21 cellular contexts compared by ENCODE assay signal in genomic region chr2:25920786-25921390, GRCh38.
"Had no signal": no experiment of that assay in that cellular context is flagged by ENCODE, and none has a peak within 500 bp of the region (broad histone marks: within the 10 kb centered on the region; RNA-seq: fewer than 3 reads in every experiment).

No MANE protein-coding gene starts in this region.

- H3K27ac Mint-ChIP-seq: natural killer cell treated with Interleukin-12 subunit alpha and Interleukin-12 subunit beta and Interleukin-15 and Interleukin-18, amount 100 ng/mL, for 72 hours; stimulated activated effector memory CD8-positive, alpha-beta T cell treated with anti-CD3 and anti-CD28 coated beads, Interleukin-12 subunit alpha, Interleukin-12 subunit beta, amount 100 ng/mL, for 72 hours; type B pancreatic cell had no signal

- H3K27me3 Mint-ChIP-seq: central memory CD8-positive, alpha-beta T cell; natural killer cell treated with Interleukin-12 subunit alpha and Interleukin-12 subunit beta and Interleukin-15 and Interleukin-18, amount 100 ng/mL, for 72 hours had no signal

- H3K9me3 ChIP-seq: esophagus muscularis mucosa, gastrocnemius medialis, heart right ventricle, neutrophil, psoas muscle, suprapubic skin, thyroid gland had no signal

- H3K4me3 Mint-ChIP-seq: central memory CD8-positive, alpha-beta T cell; natural killer cell treated with Interleukin-12 subunit alpha and Interleukin-12 subunit beta and Interleukin-15 and Interleukin-18, amount 100 ng/mL, for 72 hours; stimulated activated effector memory CD8-positive, alpha-beta T cell treated with anti-CD3 and anti-CD28 coated beads, Interleukin-12 subunit alpha, Interleukin-12 subunit beta, amount 100 ng/mL, for 72 hours; type B pancreatic cell had no signal

- DNase-seq: effector memory CD4-positive, alpha-beta T cell; gastrocnemius medialis; heart right ventricle; hypothalamus; midbrain; psoas muscle; retina; stimulated activated CD4-positive, alpha-beta T cell treated with anti-CD3 and anti-CD28 coated beads, Interleukin-2, amount 100 ng/mL, for 24 hours; stimulated activated CD8-positive, alpha-beta memory T cell treated with anti-CD3 and anti-CD28 coated beads, Interleukin-4, amount 100 ng/mL, for 48 hours; stimulated activated naive CD8-positive, alpha-beta T cell treated with anti-CD3 and anti-CD28 coated beads, Interleukin-15, Interleukin-2, amounts not matched to agents 100 U/mL and 50 U/mL, for 24 hours; thyroid gland had no signal

- H3K36me3 ChIP-seq: gastrocnemius medialis, heart right ventricle, neutrophil, suprapubic skin, thyroid gland had no signal

- H3K27ac ChIP-seq: epithelial cell of prostate, esophagus muscularis mucosa, gastrocnemius medialis, heart right ventricle, neutrophil, psoas muscle, suprapubic skin, thyroid gland had no signal

- H3K9me3 Mint-ChIP-seq: central memory CD8-positive, alpha-beta T cell; natural killer cell treated with Interleukin-12 subunit alpha and Interleukin-12 subunit beta and Interleukin-15 and Interleukin-18, amount 100 ng/mL, for 72 hours; stimulated activated effector memory CD8-positive, alpha-beta T cell treated with anti-CD3 and anti-CD28 coated beads, Interleukin-12 subunit alpha, Interleukin-12 subunit beta, amount 100 ng/mL, for 72 hours; type B pancreatic cell had no signal

- H3K27me3 ChIP-seq: gastrocnemius medialis, suprapubic skin, thyroid gland had no signal

- H3K4me3 ChIP-seq: esophagus muscularis mucosa, gastrocnemius medialis, heart right ventricle, psoas muscle, suprapubic skin, thyroid gland had no signal

- FAIRE-seq: islet of Langerhans, urothelium cell line had no signal

- H3K36me3 Mint-ChIP-seq: natural killer cell treated with Interleukin-12 subunit alpha and Interleukin-12 subunit beta and Interleukin-15 and Interleukin-18, amount 100 ng/mL, for 72 hours; stimulated activated effector memory CD8-positive, alpha-beta T cell treated with anti-CD3 and anti-CD28 coated beads, Interleukin-12 subunit alpha, Interleukin-12 subunit beta, amount 100 ng/mL, for 72 hours; type B pancreatic cell had no signal

- H3K4me1 ChIP-seq: esophagus muscularis mucosa, gastrocnemius medialis, heart right ventricle, psoas muscle, suprapubic skin, thyroid gland had no signal
